In the genomic region with DNA sequence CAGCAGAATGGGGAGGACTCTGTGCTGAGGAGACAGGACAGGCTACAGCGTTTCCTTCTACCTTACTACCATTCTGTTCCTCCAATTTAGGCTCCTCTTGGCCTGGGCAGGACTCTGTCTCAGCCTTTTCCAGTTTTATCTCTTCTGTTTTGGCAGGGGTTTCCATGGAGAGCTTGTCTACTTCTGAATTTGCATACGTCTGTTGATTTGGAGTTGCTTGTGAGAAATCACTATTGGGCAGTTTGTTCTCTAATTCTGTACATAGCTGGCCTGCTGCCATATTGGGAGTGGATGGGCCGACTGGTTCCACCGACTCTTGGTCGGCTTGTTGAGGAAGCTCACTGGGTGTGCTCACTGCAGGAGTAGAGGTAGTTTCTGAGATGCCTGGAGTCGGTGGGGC, we compare ENCODE assay signal across 28 cellular contexts.
DNase-seq lines count a peak whose midpoint lies in the region; ATAC-seq, FAIRE-seq and TF ChIP-seq lines count a peak whose summit lies in the region.
"Had no signal": no experiment of that assay in that cellular context is flagged by ENCODE, and none has a peak within 500 bp of the region (broad histone marks: within the 10 kb centered on the region; RNA-seq: fewer than 3 reads in every experiment).

No MANE protein-coding gene starts in this region.

- H3K9ac ChIP-seq in endothelial cell of umbilical vein (replicated peaks; ENCODE audit: extremely low read depth, insufficient read depth, low read length): no peak overlapping the region

- TSS peak; percentile 27 for BruUV-seq in endothelial cell of umbilical vein (replicated peaks; lab: Mats Ljungman, UMichigan)

- H3K79me2 ChIP-seq in endothelial cell of umbilical vein (ENCODE audit: control insufficient read depth, insufficient read depth, low read length): no peaks in the 10 kb centered on the region

- H3K36me3 Mint-ChIP-seq in activated naive CD4-positive, alpha-beta T cell treated with anti-CD3 and anti-CD28 coated beads, Interleukin-2, amount 50 U/mL, for 24 hours: peaks cover 30% of the 10 kb centered on the region

- no peaks in the 10 kb centered on the region for H3K27me3 Mint-ChIP-seq in activated naive CD4-positive, alpha-beta T cell treated with anti-CD3 and anti-CD28 coated beads, Interleukin-2, amount 50 U/mL, for 24 hours
- H3K27me3 Mint-ChIP-seq: dendritic cell treated with granulocyte-macrophage colony-stimulating factor and Interleukin-4, amounts not matched to agents 40 ng/mL and 50 ng/mL, for 4 days had no signal

- peaks cover 19 to 29% of the 10 kb centered on the region in 2 experiments for H3K36me3 ChIP-seq in endothelial cell of umbilical vein (ENCODE audit: control insufficient read depth in 2 of 2, extremely low read depth in 1 of 2, insufficient read depth in 2 of 2, low read length in 2 of 2)

- TF ChIP-seq CTCF in endothelial cell of umbilical vein (IDR thresholded peaks at IDR 0.05; ENCODE audit: extremely low read depth in 1 of 2, insufficient read depth in 1 of 2, low read depth in 1 of 2, low read length in 2 of 2): no peak

- no peak for FAIRE-seq in endothelial cell of umbilical vein (lab: Jason Lieb, UNC)
- FAIRE-seq: A549, frontal cortex had no signal

- no peak overlapping the region for H3K4me3 ChIP-seq in endothelial cell of umbilical vein (replicated peaks in 1 of 3; ENCODE audit: insufficient read depth in 1 of 3, low read depth in 1 of 3, low read length in 3 of 3)
- H3K4me3 ChIP-seq: A549, adrenal gland, body of pancreas, heart right ventricle, SJSA1, upper lobe of left lung had no signal

- no peaks in the 10 kb centered on the region for H3K4me1 ChIP-seq in endothelial cell of umbilical vein (ENCODE audit: control insufficient read depth, extremely low read depth, insufficient read depth, low read length)
- H3K4me1 ChIP-seq: A549, body of pancreas, Caco-2, SJSA1, upper lobe of left lung had no signal

- no peak overlapping the region for H3K27ac ChIP-seq in endothelial cell of umbilical vein (ENCODE audit: insufficient read depth, low read depth, low read length)
- H3K27ac ChIP-seq: A549, adrenal gland, body of pancreas, heart right ventricle, SJSA1, upper lobe of left lung, WERI-Rb-1 had no signal

- POLR2A ChIA-PET in endothelial cell of umbilical vein (lab: Charles Lee): no interaction called here

- no peak for DNase-seq in activated naive CD4-positive, alpha-beta T cell treated with anti-CD3 and anti-CD28 coated beads, Interleukin-2, amount 50 U/mL, for 16 hours
- DNase-seq in NAMALWA (ENCODE audit: low spot score): peak; percentile 59
- DNase-seq in endothelial cell of umbilical vein (ENCODE audit: low read depth, low spot score): no peak
- DNase-seq in C1 segment of cervical spinal cord (lab: John Stamatoyannopoulos, UW): no peak
- DNase-seq in SHP77 treated with DMSO at 0.1 percent for 48 hours (lab: John Stamatoyannopoulos, UW): no peak
- DNase-seq: activated T-cell treated with anti-CD3 and anti-CD28 coated beads, Interleukin-2, amount 50 U/mL, for 48 hours; adrenal gland; body of pancreas; Caco-2; DMS53; HCEC 1CT; heart right ventricle; NCI-H146; NCI-H2107; NCI-H446; stimulated activated CD4-positive, alpha-beta T cell treated with anti-CD3 and anti-CD28 coated beads, Interleukin-15, amount 100 ng/mL, for 24 hours; stimulated activated CD4-positive, alpha-beta T cell treated with anti-CD3 and anti-CD28 coated beads, Interleukin-4, amount 100 ng/mL, for 4 hours; T-helper 9 cell; upper lobe of left lung; WERI-Rb-1 had no signal

- no peak overlapping the region for H3K4me3 Mint-ChIP-seq in activated naive CD4-positive, alpha-beta T cell treated with anti-CD3 and anti-CD28 coated beads, Interleukin-2, amount 50 U/mL, for 24 hours
- H3K4me3 Mint-ChIP-seq: dendritic cell treated with granulocyte-macrophage colony-stimulating factor and Interleukin-4, amounts not matched to agents 40 ng/mL and 50 ng/mL, for 4 days; nephron had no signal

- peak overlapping the region; percentile 53 for H3K27ac Mint-ChIP-seq in activated naive CD4-positive, alpha-beta T cell treated with anti-CD3 and anti-CD28 coated beads, Interleukin-2, amount 50 U/mL, for 24 hours
- H3K27ac Mint-ChIP-seq: dendritic cell treated with granulocyte-macrophage colony-stimulating factor and Interleukin-4, amounts not matched to agents 40 ng/mL and 50 ng/mL, for 4 days; nephron had no signal

- peaks cover 17% of the 10 kb centered on the region for H3K4me1 Mint-ChIP-seq in activated naive CD4-positive, alpha-beta T cell treated with anti-CD3 and anti-CD28 coated beads, Interleukin-2, amount 50 U/mL, for 24 hours
- H3K4me1 Mint-ChIP-seq: nephron had no signal

- ATAC-seq in GM18498 (IDR thresholded peaks at IDR 0.05; ENCODE audit: unreplicated experiment) (no peak), GM19324 (IDR thresholded peaks at IDR 0.05; ENCODE audit: low FRiP score, unreplicated experiment) (no peak)
- ATAC-seq: A549, body of pancreas, heart right ventricle had no signal

- intact Hi-C loops in endothelial cell of umbilical vein (cut with micrococcal nuclease): no loop called here

- H2AFZ ChIP-seq in endothelial cell of umbilical vein (ENCODE audit: low read depth, low read length): no peak overlapping the region

- no peaks in the 10 kb centered on the region for H3K27me3 ChIP-seq in endothelial cell of umbilical vein (ENCODE audit: control insufficient read depth in 2 of 2, insufficient read depth in 2 of 2, low read length in 2 of 2)
- H3K27me3 ChIP-seq: adrenal gland, body of pancreas, heart right ventricle, SJSA1, upper lobe of left lung had no signal

- dilution Hi-C loops in endothelial cell of umbilical vein (cut with MboI; ENCODE audit: extremely low pct_ligation_motif_present, low sequenced_read_pairs): no loop called here

- H3K9me1 ChIP-seq in endothelial cell of umbilical vein (replicated peaks; ENCODE audit: control insufficient read depth, extremely low read depth, insufficient read depth, low read length): no peaks in the 10 kb centered on the region

- H3K9me3 Mint-ChIP-seq in activated naive CD4-positive, alpha-beta T cell treated with anti-CD3 and anti-CD28 coated beads, Interleukin-2, amount 50 U/mL, for 24 hours: no peaks in the 10 kb centered on the region
- H3K9me3 Mint-ChIP-seq: dendritic cell treated with granulocyte-macrophage colony-stimulating factor and Interleukin-4, amounts not matched to agents 40 ng/mL and 50 ng/mL, for 4 days; nephron had no signal

- TF ChIP-seq POLR2A in endothelial cell of umbilical vein (IDR thresholded peaks at IDR 0.05; ENCODE audit: low read depth, low read length): no peak

- H3K9me3 ChIP-seq in endothelial cell of umbilical vein (replicated peaks; ENCODE audit: control insufficient read depth, insufficient read depth, low read length): no peaks in the 10 kb centered on the region
- H3K9me3 ChIP-seq: A549, adrenal gland, body of pancreas, Caco-2, heart right ventricle, SJSA1, upper lobe of left lung had no signal

- no peaks in the 10 kb centered on the region for H4K20me1 ChIP-seq in endothelial cell of umbilical vein (replicated peaks; ENCODE audit: control insufficient read depth, extremely low read depth, insufficient read depth, low read length)

- CTCF ChIA-PET in endothelial cell of umbilical vein (lab: Charles Lee): interaction anchor here (0.7 kb wide), 1 partner anchor 11 kb away, joined by 3 read pairs; no protein-coding TSS in a partner anchor

- H3K4me2 ChIP-seq in endothelial cell of umbilical vein (ENCODE audit: insufficient read depth, low read length): no peak overlapping the region
- H3K4me2 ChIP-seq: A549 had no signal

TF ChIP-seq in endothelial cell of umbilical vein, 7 proteins besides CTCF, POLR2A, EP300 and RAD21:
- TF ChIP-seq JUN (IDR thresholded peaks at IDR 0.05; ENCODE audit: borderline replicate concordance, insufficient read depth, insufficient read length, low read depth) (no peak), POLR2AphosphoS5 (IDR thresholded peaks at IDR 0.05; ENCODE audit: insufficient read depth, low read depth, low read length) (no peak), MYC (IDR thresholded peaks at IDR 0.05; ENCODE audit: low read depth, low read length) (no peak), FOS (IDR thresholded peaks at IDR 0.05; ENCODE audit: borderline replicate concordance, insufficient read depth, low read length) (no peak), GATA2 (IDR thresholded peaks at IDR 0.05; ENCODE audit: insufficient read depth, insufficient read length, low read depth, low read length) (no peak), EZH2 (IDR thresholded peaks at IDR 0.05; ENCODE audit: borderline replicate concordance, low read depth, low read length, severe bottlenecking) (no peak)
- TF ChIP-seq, protein P1, sequence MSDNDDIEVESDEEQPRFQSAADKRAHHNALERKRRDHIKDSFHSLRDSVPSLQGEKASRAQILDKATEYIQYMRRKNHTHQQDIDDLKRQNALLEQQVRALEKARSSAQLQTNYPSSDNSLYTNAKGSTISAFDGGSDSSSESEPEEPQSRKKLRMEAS (IDR thresholded peaks at IDR 0.05; ENCODE audit: insufficient read depth, insufficient read length): no peak
